In the genomic region with DNA sequence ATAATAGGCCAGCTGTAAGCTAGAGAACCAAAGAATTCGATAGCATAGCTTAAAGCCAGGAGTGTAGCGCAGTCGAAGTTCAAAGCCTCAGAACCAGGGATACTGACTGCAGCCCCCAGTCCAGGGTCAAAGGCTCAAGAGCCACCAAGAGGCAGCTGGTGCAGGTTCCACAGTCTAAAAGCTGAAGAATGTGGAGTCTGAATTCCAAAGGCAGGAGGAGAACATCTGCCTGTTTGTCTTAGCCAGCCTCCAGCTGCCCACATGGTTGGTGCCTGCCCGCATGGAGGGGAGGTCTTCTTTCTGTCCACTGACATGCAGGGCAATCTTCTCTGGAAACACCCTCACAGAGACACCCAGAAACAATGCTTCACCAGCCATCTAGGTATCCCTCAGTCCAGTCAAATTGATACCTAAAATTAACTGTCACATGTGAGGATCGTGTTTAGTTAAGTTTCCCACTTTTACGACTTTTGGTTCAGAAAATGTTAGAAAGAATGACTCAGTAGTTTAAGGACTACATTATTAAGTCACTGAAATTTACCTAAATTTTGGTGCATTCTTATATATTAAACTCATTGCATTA, we compare ENCODE assay signal across 23 cellular contexts. TPM values are rescaled to one million over a fixed set of nuclear protein-coding genes. Genes with fewer than 3 reads are reported as not detected.
"Had no signal": no experiment of that assay in that cellular context is flagged by ENCODE, and none has a peak within 500 bp of the region (broad histone marks: within the 10 kb centered on the region; RNA-seq: fewer than 3 reads in every experiment).

No MANE protein-coding gene starts in this region.

- ATAC-seq: heart left ventricle; left ventricle myocardium superior; natural killer cell treated with Interleukin-12 subunit alpha and Interleukin-12 subunit beta and Interleukin-15 and Interleukin-18, amount 100 ng/mL, for 72 hours; pancreas; right cardiac atrium; stimulated activated memory B cell treated with anti-CD40 and anti-IgM and Interleukin-4, amounts not matched to agents 10 μg/mL and 1 μg/mL and 100 μg/mL, for 72 hours; T-cell; upper lobe of right lung; WTC11 had no signal

- H3K4me1 Mint-ChIP-seq: brain; stimulated activated memory B cell treated with anti-CD40 and anti-IgM and Interleukin-4, amounts not matched to agents 10 μg/mL and 1 μg/mL and 100 μg/mL, for 72 hours; WTC11 had no signal

- H3K4me1 ChIP-seq: heart left ventricle, pancreas, upper lobe of right lung had no signal

- H3K9me3 Mint-ChIP-seq: natural killer cell treated with Interleukin-12 subunit alpha and Interleukin-12 subunit beta and Interleukin-15 and Interleukin-18, amount 100 ng/mL, for 72 hours; stimulated activated memory B cell treated with anti-CD40 and anti-IgM and Interleukin-4, amounts not matched to agents 10 μg/mL and 1 μg/mL and 100 μg/mL, for 72 hours; T-cell had no signal

- FAIRE-seq: islet of Langerhans, pancreas had no signal

- H3K27me3 Mint-ChIP-seq: brain; natural killer cell treated with Interleukin-12 subunit alpha and Interleukin-12 subunit beta and Interleukin-15 and Interleukin-18, amount 100 ng/mL, for 72 hours; stimulated activated memory B cell treated with anti-CD40 and anti-IgM and Interleukin-4, amounts not matched to agents 10 μg/mL and 1 μg/mL and 100 μg/mL, for 72 hours; T-cell had no signal

- H3K9me3 ChIP-seq: heart left ventricle, pancreas, upper lobe of right lung had no signal

- H3K27me3 ChIP-seq: heart left ventricle, pancreas, upper lobe of right lung had no signal

- H3K4me3 ChIP-seq: heart left ventricle, pancreas, skin epidermis, upper lobe of right lung had no signal

- H3K4me3 Mint-ChIP-seq: brain; natural killer cell treated with Interleukin-12 subunit alpha and Interleukin-12 subunit beta and Interleukin-15 and Interleukin-18, amount 100 ng/mL, for 72 hours; stimulated activated memory B cell treated with anti-CD40 and anti-IgM and Interleukin-4, amounts not matched to agents 10 μg/mL and 1 μg/mL and 100 μg/mL, for 72 hours; T-cell; WTC11 had no signal

- DNase-seq: activated CD4-positive, alpha-beta T cell treated with anti-CD3 and anti-CD28 coated beads, Interleukin-2, amount 50 U/mL, for 48 hours; activated gamma-delta T cell; activated naive CD4-positive, alpha-beta T cell treated with anti-CD3 and anti-CD28 coated beads, Interleukin-2, amount 50 U/mL, for 16 hours; aorta; heart left ventricle; left ventricle myocardium superior; mammary epithelial cell; midbrain; pancreas; right cardiac atrium; stimulated activated CD4-positive, alpha-beta T cell treated with anti-CD3 and anti-CD28 coated beads, Interleukin-1b, Interleukin-23, amount 100 ng/mL, for 48 hours; T-cell; upper lobe of right lung had no signal

- H3K27ac ChIP-seq: heart left ventricle, pancreas, skin epidermis, upper lobe of right lung had no signal

- H3K27ac Mint-ChIP-seq: brain; natural killer cell treated with Interleukin-12 subunit alpha and Interleukin-12 subunit beta and Interleukin-15 and Interleukin-18, amount 100 ng/mL, for 72 hours; stimulated activated memory B cell treated with anti-CD40 and anti-IgM and Interleukin-4, amounts not matched to agents 10 μg/mL and 1 μg/mL and 100 μg/mL, for 72 hours; T-cell; WTC11 had no signal

RNA-seq across cellular contexts. Expression of gene RHOH, which starts 52.8 kb away (rescaled TPM):
- total RNA-seq: chondrocyte, epithelial cell of proximal tubule, fibroblast of villous mesenchyme, mammary epithelial cell, pulmonary artery endothelial cell had no signal
- polyA plus RNA-seq: mammary epithelial cell had no signal
